9 cellular contexts compared by ENCODE assay signal in the genomic region with DNA sequence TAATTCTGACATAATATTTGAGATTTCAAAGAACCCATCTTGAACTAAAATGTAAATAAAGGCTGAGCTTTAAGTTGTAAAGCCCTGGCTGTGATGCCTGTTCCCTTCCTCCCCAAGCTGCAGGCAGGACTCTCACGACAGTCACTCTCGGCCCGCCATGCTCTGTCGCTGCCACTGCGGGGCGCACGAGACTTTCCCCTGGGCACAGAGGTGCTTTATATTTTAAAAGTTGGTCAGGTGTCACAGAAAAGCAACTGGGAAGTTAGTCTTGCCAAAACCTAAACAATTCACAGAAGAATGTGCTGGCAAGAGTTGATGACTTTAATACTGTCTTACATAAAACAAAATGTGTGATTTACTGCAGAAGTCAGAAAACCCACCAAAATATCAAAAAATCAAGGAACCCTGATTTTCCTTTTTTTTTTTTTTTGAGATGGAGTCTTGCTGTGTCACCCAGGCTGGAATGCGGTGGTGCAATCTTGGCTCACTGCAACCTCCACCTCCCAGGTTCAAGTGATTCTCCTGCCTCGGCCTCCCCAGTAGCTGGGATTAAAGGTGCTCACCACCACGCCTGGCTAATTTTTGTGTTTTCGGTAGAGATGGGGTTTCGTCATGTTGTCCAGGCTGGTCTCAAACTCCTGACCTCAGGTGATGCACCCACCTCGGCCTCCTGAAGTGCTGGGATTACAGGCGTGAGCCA. TPM values are rescaled to one million over a fixed set of nuclear protein-coding genes. Genes with fewer than 3 reads are reported as not detected.
A peak's percentile ranks its signal among the peaks of the same experiment; 100 is the strongest.
DNase-seq lines count a peak whose midpoint lies in the region; ATAC-seq and TF ChIP-seq lines count a peak whose summit lies in the region.
"Had no signal": no experiment of that assay in that cellular context is flagged by ENCODE, and none has a peak within 500 bp of the region (broad histone marks: within the 10 kb centered on the region; RNA-seq: fewer than 3 reads in every experiment).

No MANE protein-coding gene starts in this region.

- H3K4me3 ChIP-seq in HFF-Myc (replicated peaks; ENCODE audit: low read depth, low read length) (no peak overlapping the region), WERI-Rb-1 (ENCODE audit: low read depth, low read length) (no peak overlapping the region), stomach (no peak overlapping the region), upper lobe of right lung (no peak overlapping the region)
- H3K4me3 ChIP-seq: thoracic aorta had no signal

- H3K27me3 ChIP-seq in WERI-Rb-1 (ENCODE audit: insufficient read depth, low read depth, severe bottlenecking) (no peaks in the 10 kb centered on the region), stomach (no peaks in the 10 kb centered on the region), upper lobe of right lung (no peaks in the 10 kb centered on the region)

- H3K9me3 ChIP-seq in WERI-Rb-1 (ENCODE audit: severe bottlenecking) (no peaks in the 10 kb centered on the region), stomach (no peaks in the 10 kb centered on the region), upper lobe of right lung (no peaks in the 10 kb centered on the region)
- H3K9me3 ChIP-seq: thoracic aorta had no signal

- intact Hi-C loops in stomach (cut with DNase I; ENCODE audit: low total_unique reads) (no loop called here), upper lobe of right lung (cut with DNase I) (no loop called here)

- H3K36me3 ChIP-seq in WERI-Rb-1: peaks cover 67% of the 10 kb centered on the region
- H3K36me3 ChIP-seq in stomach: peaks cover 63 to 100% (median 94%) of the 10 kb centered on the region in 4 donors
- H3K36me3 ChIP-seq in upper lobe of right lung: peaks cover 71% of the 10 kb centered on the region

- DNase-seq in D341Med (ENCODE audit: low spot score) (peak; percentile 63), HFF-Myc (ENCODE audit: extremely low read depth, low read depth) (no peak), WERI-Rb-1 (peak; percentile 58), iPS-NIHi7 (ENCODE audit: extremely low spot score) (peak; percentile 75), stomach (no peak), upper lobe of right lung (no peak), cerebellum (ENCODE audit: low spot score) (no peak)

- H3K27ac ChIP-seq in WERI-Rb-1 (no peak overlapping the region), stomach (no peak overlapping the region), upper lobe of right lung (no peak overlapping the region)
- H3K27ac ChIP-seq: thoracic aorta had no signal

- TF ChIP-seq CTCF in HFF-Myc (IDR thresholded peaks at IDR 0.05; ENCODE audit: low read depth, low read length, missing control alignments) (peak; percentile 25), WERI-Rb-1 (IDR thresholded peaks at IDR 0.05; ENCODE audit: low read depth, low read length) (peak; percentile 69), stomach (IDR thresholded peaks at IDR 0.05) (peak in 1 of 7 experiments; percentile 8), upper lobe of right lung (IDR thresholded peaks at IDR 0.05) (no peak)

- no peak for TF ChIP-seq EP300 in stomach (IDR thresholded peaks at IDR 0.05)

- peaks cover 6 to 26% (median 15%) of the 10 kb centered on the region in 4 donors for H3K4me1 ChIP-seq in stomach
- no peaks in the 10 kb centered on the region for H3K4me1 ChIP-seq in upper lobe of right lung

- whole genome bisulfite sequencing in stomach, 5 donors: 77 to 85% (median 82%) methylated on average over 14 of the region's 14 CpGs

- ATAC-seq in GM19397 (IDR thresholded peaks at IDR 0.05; ENCODE audit: unreplicated experiment) (no peak), upper lobe of right lung (no peak)

- no peak for TF ChIP-seq POLR2A in stomach (IDR thresholded peaks at IDR 0.05)

RNA-seq across cellular contexts. Expression of a gene that starts 10.7 kb away (rescaled TPM):
- 100 to 1,000 TPM in 1 of 5 donors, 10 to 100 TPM in 4; 19.8 to 212 (median 49.0) TPM for total RNA-seq in stomach
- 10 to 100 TPM; 12.0 to 22.9 (median 18.5) TPM for polyA plus RNA-seq in stomach
- total RNA-seq in upper lobe of right lung: 34.2 TPM
- total RNA-seq in cerebellum: 21.0 TPM

RNA-seq across cellular contexts. Expression of a gene that starts 13.1 kb away (rescaled TPM):
- not detected for total RNA-seq in stomach
- polyA plus RNA-seq in stomach: 10 to 100 TPM in 2 of 3 donors, 1 to 10 TPM in 1; 7.3 to 26.5 (median 12.5) TPM
- total RNA-seq in upper lobe of right lung: 9.3 TPM
- 1.7 TPM for total RNA-seq in cerebellum

RNA-seq across cellular contexts. Expression of a gene that starts 33.4 kb away (rescaled TPM):
- total RNA-seq in stomach (not detected), upper lobe of right lung (not detected), cerebellum (not detected)
- not detected for polyA plus RNA-seq in stomach
- total RNA-seq: thoracic aorta had no signal

Comparison
In these comparisons a context has a peak if more than half of its experiments do, and no peak if none do; other contexts are left out.
1. DNase-seq: peak in D341Med (single experiment), WERI-Rb-1 (single experiment) and iPS-NIHi7 (single experiment); none in HFF-Myc (single experiment), stomach (single experiment), upper lobe of right lung (single experiment) and cerebellum (single experiment).